ENCODE assay signal across 10 cellular contexts in the genomic region with DNA sequence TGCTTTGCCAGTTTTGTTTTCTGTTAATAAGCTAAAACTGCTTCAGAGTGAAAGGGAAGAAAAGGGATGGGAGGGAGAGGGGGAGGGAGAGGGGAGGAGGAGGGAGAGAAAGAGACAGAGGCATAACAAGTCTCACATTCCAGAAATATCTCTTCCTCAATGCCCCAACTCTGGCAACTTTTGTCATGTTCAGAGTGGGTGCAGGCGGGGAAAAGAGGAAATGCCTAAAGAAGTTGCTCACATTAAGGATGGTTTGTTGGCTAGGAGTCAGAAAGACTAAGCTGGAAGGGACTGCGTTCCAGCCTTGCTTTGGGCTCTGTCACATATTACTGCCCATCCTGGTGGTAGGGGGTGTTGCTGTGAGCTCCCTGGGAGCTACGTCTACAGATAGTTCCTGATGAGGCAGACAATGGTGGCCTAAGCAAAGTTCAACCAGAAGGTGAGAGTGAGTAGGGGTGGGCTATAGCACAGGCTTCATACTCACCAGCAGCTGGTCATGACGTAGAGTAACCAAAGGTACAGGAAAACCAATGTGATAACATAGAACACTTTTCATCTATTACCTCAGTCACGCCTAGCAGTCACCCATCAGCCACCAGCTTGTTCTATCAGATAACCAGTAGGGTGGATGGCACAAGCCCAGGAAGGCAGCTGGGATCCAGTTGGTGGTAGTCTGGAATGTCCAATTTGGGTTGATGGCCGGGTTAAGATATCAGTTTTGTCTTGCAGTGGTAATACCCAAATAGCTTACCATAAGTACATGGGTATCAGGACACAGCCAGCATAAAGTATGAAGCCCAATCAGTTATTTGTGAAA. TPM values are rescaled to one million over a fixed set of nuclear protein-coding genes. Genes with fewer than 3 reads are reported as not detected.
DNase-seq lines count a peak whose midpoint lies in the region; ATAC-seq, FAIRE-seq and TF ChIP-seq lines count a peak whose summit lies in the region.
"Had no signal": no experiment of that assay in that cellular context is flagged by ENCODE, and none has a peak within 500 bp of the region (broad histone marks: within the 10 kb centered on the region; RNA-seq: fewer than 3 reads in every experiment).

No MANE protein-coding gene starts in this region.

- H2AFZ ChIP-seq in HepG2 (ENCODE audit: low read length), result no peak overlapping the region

- H3K27me3 Mint-ChIP-seq in activated T-helper 2 cell treated with anti-CD3 and anti-CD28 coated beads, Interferon-gamma antibody, Interleukin-2, Interleukin-4, amounts not matched to agents 10 μg/mL and 5 μg/mL and 100 μg/mL, durations not matched to agents 14 hours and 24 hours and 36 hours (ENCODE audit: low read depth), result no peaks in the 10 kb centered on the region

- no TSS peak for BruUV-seq in HepG2 (replicated peaks; lab: Mats Ljungman, UMichigan)

- H3K36me3 Mint-ChIP-seq in activated T-helper 2 cell treated with anti-CD3 and anti-CD28 coated beads, Interferon-gamma antibody, Interleukin-2, Interleukin-4, amounts not matched to agents 10 μg/mL and 5 μg/mL and 100 μg/mL, durations not matched to agents 14 hours and 24 hours and 36 hours (ENCODE audit: low read depth), result peaks cover 21% of the 10 kb centered on the region

- no peak overlapping the region for H3K4me3 Mint-ChIP-seq in activated T-helper 2 cell treated with anti-CD3 and anti-CD28 coated beads, Interferon-gamma antibody, Interleukin-2, Interleukin-4, amounts not matched to agents 10 μg/mL and 5 μg/mL and 100 μg/mL, durations not matched to agents 14 hours and 24 hours and 36 hours (ENCODE audit: low read depth)

- H3K4me3 ChIP-seq in HepG2 (replicated peaks in 1 of 3; ENCODE audit: insufficient read depth in 1 of 3, low read depth in 2 of 3, low read length in 3 of 3) (no peak overlapping the region), right lobe of liver (no peak overlapping the region), Peyer's patch (no peak overlapping the region)
- H3K4me3 ChIP-seq: lung had no signal

- POLR2A ChIA-PET in HepG2 (lab: Yijun Ruan, JAX), result interaction anchor here (0.9 to 2.1 kb wide), 2 partner anchors 27 to 28 kb away, joined by 4 to 8 read pairs; partner anchors contain the start of gene TSPYL1

- CTCF ChIA-PET in HepG2 (lab: Yijun Ruan, JAX; ENCODE audit: low intra/inter-chr PET ratio, low total read pairs), result no interaction called here

- peak in 1 of 2 experiments; percentile 17; a peak in 1 of 4 replicates for TF ChIP-seq POLR2A in HepG2 (IDR thresholded peaks at IDR 0.05; ENCODE audit: insufficient read depth in 1 of 2, low read depth in 2 of 2, low read length in 2 of 2)
- TF ChIP-seq POLR2A in right lobe of liver (IDR thresholded peaks at IDR 0.05), result no peak
- TF ChIP-seq POLR2A in Peyer's patch (IDR thresholded peaks at IDR 0.05), result no peak

- H3K9me3 ChIP-seq in HepG2 (ENCODE audit: low read length) (no peaks in the 10 kb centered on the region), right lobe of liver (no peaks in the 10 kb centered on the region), Peyer's patch (no peaks in the 10 kb centered on the region)

- TF ChIP-seq EP300 in HepG2 (IDR thresholded peaks at IDR 0.05; ENCODE audit: low read depth in 2 of 2, low read length in 2 of 2) (no peak), HepG2 (CRISPR knock-in tag; IDR thresholded peaks at IDR 0.05; ENCODE audit: borderline replicate concordance) (no peak)

- H3K27ac ChIP-seq in HepG2 (ENCODE audit: extremely low read length, insufficient read depth, low read length) (no peak overlapping the region), right lobe of liver (no peak overlapping the region), Peyer's patch (no peak overlapping the region)

- no peaks in the 10 kb centered on the region for H3K9me3 Mint-ChIP-seq in activated T-helper 2 cell treated with anti-CD3 and anti-CD28 coated beads, Interferon-gamma antibody, Interleukin-2, Interleukin-4, amounts not matched to agents 10 μg/mL and 5 μg/mL and 100 μg/mL, durations not matched to agents 14 hours and 24 hours and 36 hours

- H4K20me1 ChIP-seq in HepG2 (ENCODE audit: insufficient read depth, low read length), result no peaks in the 10 kb centered on the region

- WGBS in HepG2 (ENCODE audit: low lambda C conversion rate), result 97% methylated on average over 6 of the region's 6 CpGs
- WGBS in right lobe of liver (ENCODE audit: insufficient coverage, low coverage, low lambda C conversion rate, missing lambda C conversion rate), result 84% methylated on average over 5 of the region's 6 CpGs

- H3K27me3 ChIP-seq in HepG2 (ENCODE audit: control insufficient read depth in 1 of 2, insufficient read depth in 2 of 2, low read length in 2 of 2) (no peaks in the 10 kb centered on the region), right lobe of liver (no peaks in the 10 kb centered on the region), Peyer's patch (no peaks in the 10 kb centered on the region)

- H3K4me1 ChIP-seq in HepG2 (ENCODE audit: insufficient read depth, low read length) (peaks cover 74% of the 10 kb centered on the region), right lobe of liver (peaks cover 0 to 73% (median 13%) of the 10 kb centered on the region in 4 donors), Peyer's patch (peaks cover 3 to 45% (median 7%) of the 10 kb centered on the region in 4 donors)

- H3K27ac Mint-ChIP-seq in activated T-helper 2 cell treated with anti-CD3 and anti-CD28 coated beads, Interferon-gamma antibody, Interleukin-2, Interleukin-4, amounts not matched to agents 10 μg/mL and 5 μg/mL and 100 μg/mL, durations not matched to agents 14 hours and 24 hours and 36 hours, result peak overlapping the region; percentile 72

- H3K79me2 ChIP-seq in HepG2 (ENCODE audit: insufficient read depth, low read length), result peaks cover 22% of the 10 kb centered on the region

- TF ChIP-seq CTCF in HepG2 (CRISPR knock-in tag; IDR thresholded peaks at IDR 0.05) (no peak), right lobe of liver (IDR thresholded peaks at IDR 0.05) (no peak), Peyer's patch (IDR thresholded peaks at IDR 0.05) (no peak)

- FAIRE-seq in HepG2 (lab: Jason Lieb, UNC), result no peak

- no peak for DNase-seq in HepG2 (ENCODE audit: low spot score)
- DNase-seq in right lobe of liver, result no peak
- DNase-seq in activated T-helper 2 cell treated with anti-CD3 and anti-CD28 coated beads, Interferon-gamma antibody, Interleukin-2, Interleukin-4, amounts not matched to agents 10 μg/mL and 5 μg/mL and 100 μg/mL, durations not matched to agents 14 hours and 24 hours and 36 hours (ENCODE audit: low spot score), result no peak
- DNase-seq in hepatic stellate cell (ENCODE audit: low spot score), result peak; percentile 54
- no peak for DNase-seq in Peyer's patch
- no peak for DNase-seq in epidermal melanocyte (ENCODE audit: insufficient read length, low spot score)
- DNase-seq in GOT3 (lab: John Stamatoyannopoulos, UW), result no peak
- DNase-seq: activated CD4-positive, alpha-beta T cell treated with anti-CD3 and anti-CD28 coated beads, Interleukin-2, amount 50 U/mL, for 48 hours had no signal

- intact Hi-C loops in HepG2 (cut with micrococcal nuclease; ENCODE audit: unreplicated experiment), result loop anchor here (5.0 to 10.0 kb wide), 2 partner anchors 1233 to 1426 kb away; partner anchors contain the start of genes DCBLD1 and NUS1
- intact Hi-C loops in right lobe of liver (cut with DNase I), result no loop called here
- intact Hi-C loops in activated T-helper 2 cell treated with anti-CD3 and anti-CD28 coated beads, Interferon-gamma antibody, Interleukin-2, Interleukin-4, amounts not matched to agents 10 μg/mL and 5 μg/mL and 100 μg/mL, durations not matched to agents 14 hours and 24 hours and 36 hours (cut with micrococcal nuclease), result loop anchor here (5.0 kb wide), 1 partner anchor 149 kb away; the partner anchor contains the start of gene NT5DC1

- no peak overlapping the region for H3K9ac ChIP-seq in HepG2 (ENCODE audit: insufficient read depth, low read depth, low read length)

- H3K36me3 ChIP-seq in HepG2 (replicated peaks in 1 of 2; ENCODE audit: control insufficient read depth in 1 of 2, insufficient read depth in 2 of 2, low read length in 2 of 2) (0 out of 5 replicates have a peak, but pooled peaks cover 0 to 2% of the 10 kb centered on the region in 2 experiments), right lobe of liver (no peaks in the 10 kb centered on the region), Peyer's patch (no peaks in the 10 kb centered on the region)

- TF ChIP-seq RAD21 in HepG2 (CRISPR knock-in tag; IDR thresholded peaks at IDR 0.05), result no peak

- peaks cover 38% of the 10 kb centered on the region for H3K4me1 Mint-ChIP-seq in activated T-helper 2 cell treated with anti-CD3 and anti-CD28 coated beads, Interferon-gamma antibody, Interleukin-2, Interleukin-4, amounts not matched to agents 10 μg/mL and 5 μg/mL and 100 μg/mL, durations not matched to agents 14 hours and 24 hours and 36 hours (ENCODE audit: low read depth)

- in situ Hi-C loops in HepG2 (cut with HindIII; ENCODE audit: extremely low pct_ligation_motif_present, low pct_unique_long_range_greater_than_20kb), result no loop called here

- peak overlapping the region; percentile 92 for H3K4me2 ChIP-seq in HepG2 (ENCODE audit: low read depth, low read length)

- no peak for ATAC-seq in HepG2
- no peak for ATAC-seq in right lobe of liver
- no peak for ATAC-seq in HG03442 (IDR thresholded peaks at IDR 0.05; ENCODE audit: unreplicated experiment)

RNA-seq across cellular contexts. Expression of gene TSPYL4, which starts 2.1 kb away (rescaled TPM):
- total RNA-seq in HepG2 (2016; rRNA removed; fragmentation: Illumina TruSeq; extraction: Trizol), result 19.7 and 24.0 TPM in 2 replicates
- total RNA-seq in HepG2 (2016; cell fraction: cytosol; rRNA removed; fragmentation: Illumina TruSeq; extraction: Trizol; ENCODE audit: low read depth), result 1.1 TPM in 2 replicates
- 20.0 and 20.4 TPM in 2 replicates for total RNA-seq in HepG2 (2016; cell fraction: insoluble cytoplasmic fraction; rRNA removed; fragmentation: Illumina TruSeq; extraction: Trizol)
- 6.4 and 6.9 TPM in 2 replicates for total RNA-seq in HepG2 (2016; cell fraction: membrane; rRNA removed; fragmentation: Illumina TruSeq; extraction: Trizol)
- total RNA-seq in HepG2 (2016; cell fraction: nucleus; rRNA removed; fragmentation: Illumina TruSeq; extraction: Trizol), result 18.6 and 19.0 TPM in 2 replicates
- 18.0 and 20.4 TPM in 2 replicates for polyA plus RNA-seq in HepG2 (2011; rRNA removed)
- polyA plus RNA-seq in HepG2 (2011; cell fraction: cytosol; rRNA removed), result 11.2 and 16.9 TPM in 2 replicates
- polyA plus RNA-seq in HepG2 (2011; cell fraction: nucleus; rRNA removed), result 25.8 and 34.6 TPM in 2 replicates
- 15.2 and 16.7 TPM in 2 replicates for polyA plus RNA-seq in HepG2 (2012)
- polyA plus RNA-seq in HepG2 (2016; cell fraction: cytosol; fragmentation: Illumina TruSeq; extraction: Trizol; ENCODE audit: low read depth), result 0.89 and 0.94 TPM in 2 replicates
- polyA plus RNA-seq in HepG2 (2016; cell fraction: insoluble cytoplasmic fraction; fragmentation: Illumina TruSeq; extraction: Trizol; ENCODE audit: low read depth), result 27.8 and 29.9 TPM in 2 replicates
- polyA plus RNA-seq in HepG2 (2016; cell fraction: membrane; fragmentation: Illumina TruSeq; extraction: Trizol; ENCODE audit: low read depth), result 3.6 and 4.2 TPM in 2 replicates
- 31.9 and 32.8 TPM in 2 replicates for polyA plus RNA-seq in HepG2 (2016; cell fraction: nucleus; fragmentation: Illumina TruSeq; extraction: Trizol; ENCODE audit: insufficient read depth, low read depth)
- 11.2 and 20.8 TPM in 2 replicates for polyA minus RNA-seq in HepG2 (2011; rRNA and poly(A)+ RNA removed; ENCODE audit: low replicate concordance)
- polyA minus RNA-seq in HepG2 (2011; cell fraction: cytosol; rRNA and poly(A)+ RNA removed), result 8.8 and 9.8 TPM in 2 replicates
- polyA minus RNA-seq in HepG2 (2011; cell fraction: nucleus; rRNA and poly(A)+ RNA removed), result 11.8 and 15.0 TPM in 2 replicates
- total RNA-seq in right lobe of liver, result 1 to 10 TPM; 2.7 to 8.5 (median 3.5) TPM
- 17.5 and 18.0 TPM in 2 replicates for total RNA-seq in activated T-helper 2 cell treated with anti-CD3 and anti-CD28 coated beads, Interferon-gamma antibody, Interleukin-2, Interleukin-4, amounts not matched to agents 10 μg/mL and 5 μg/mL and 100 μg/mL, durations not matched to agents 14 hours and 24 hours and 36 hours
- 1 to 10 TPM; 5.8 to 9.1 (median 7.2) TPM for total RNA-seq in Peyer's patch

RNA-seq across cellular contexts. Expression of gene TSPYL1, which starts 28.0 kb away (rescaled TPM):
- 93.0 and 102 TPM in 2 replicates for total RNA-seq in HepG2 (2016; rRNA removed; fragmentation: Illumina TruSeq; extraction: Trizol)
- 6.2 and 7.3 TPM in 2 replicates for total RNA-seq in HepG2 (2016; cell fraction: cytosol; rRNA removed; fragmentation: Illumina TruSeq; extraction: Trizol; ENCODE audit: low read depth)
- 86.9 and 96.9 TPM in 2 replicates for total RNA-seq in HepG2 (2016; cell fraction: insoluble cytoplasmic fraction; rRNA removed; fragmentation: Illumina TruSeq; extraction: Trizol)
- 27.1 and 29.7 TPM in 2 replicates for total RNA-seq in HepG2 (2016; cell fraction: membrane; rRNA removed; fragmentation: Illumina TruSeq; extraction: Trizol)
- total RNA-seq in HepG2 (2016; cell fraction: nucleus; rRNA removed; fragmentation: Illumina TruSeq; extraction: Trizol), result 43.2 and 44.5 TPM in 2 replicates
- polyA plus RNA-seq in HepG2 (2011; rRNA removed), result 28.3 and 33.0 TPM in 2 replicates
- 20.4 and 29.5 TPM in 2 replicates for polyA plus RNA-seq in HepG2 (2011; cell fraction: cytosol; rRNA removed)
- polyA plus RNA-seq in HepG2 (2011; cell fraction: nucleus; rRNA removed), result 10.7 and 13.8 TPM in 2 replicates
- polyA plus RNA-seq in HepG2 (2012), result 34.7 and 37.0 TPM in 2 replicates
- polyA plus RNA-seq in HepG2 (2016; cell fraction: cytosol; fragmentation: Illumina TruSeq; extraction: Trizol; ENCODE audit: low read depth), result 3.1 and 3.8 TPM in 2 replicates
- polyA plus RNA-seq in HepG2 (2016; cell fraction: insoluble cytoplasmic fraction; fragmentation: Illumina TruSeq; extraction: Trizol; ENCODE audit: low read depth), result 70.1 and 81.8 TPM in 2 replicates
- 12.6 and 14.3 TPM in 2 replicates for polyA plus RNA-seq in HepG2 (2016; cell fraction: membrane; fragmentation: Illumina TruSeq; extraction: Trizol; ENCODE audit: low read depth)
- 43.9 and 44.2 TPM in 2 replicates for polyA plus RNA-seq in HepG2 (2016; cell fraction: nucleus; fragmentation: Illumina TruSeq; extraction: Trizol; ENCODE audit: insufficient read depth, low read depth)
- 96.9 and 99.6 TPM in 2 replicates for polyA minus RNA-seq in HepG2 (2011; rRNA and poly(A)+ RNA removed; ENCODE audit: low replicate concordance)
- 45.5 and 51.8 TPM in 2 replicates for polyA minus RNA-seq in HepG2 (2011; cell fraction: cytosol; rRNA and poly(A)+ RNA removed)
- polyA minus RNA-seq in HepG2 (2011; cell fraction: nucleus; rRNA and poly(A)+ RNA removed), result 24.7 and 35.2 TPM in 2 replicates
- total RNA-seq in right lobe of liver, result 10 to 100 TPM; 29.1 to 70.4 (median 50.9) TPM
- 41.1 and 42.3 TPM in 2 replicates for total RNA-seq in activated T-helper 2 cell treated with anti-CD3 and anti-CD28 coated beads, Interferon-gamma antibody, Interleukin-2, Interleukin-4, amounts not matched to agents 10 μg/mL and 5 μg/mL and 100 μg/mL, durations not matched to agents 14 hours and 24 hours and 36 hours
- total RNA-seq in Peyer's patch, result 10 to 100 TPM; 33.0 to 49.6 (median 42.3) TPM

Comparison
In these comparisons a context has a peak if more than half of its experiments do, and no peak if none do; other contexts are left out.
1. intact Hi-C loops: an anchor here in HepG2 (5.0 to 10.0 kb wide) and activated T-helper 2 cell treated with anti-CD3 and anti-CD28 coated beads, Interferon-gamma antibody, Interleukin-2, Interleukin-4, amounts not matched to agents 10 μg/mL and 5 μg/mL and 100 μg/mL, durations not matched to agents 14 hours and 24 hours and 36 hours (5.0 kb wide); none called in right lobe of liver.